ENCODE assay signal across 21 cellular contexts in the genomic region with DNA sequence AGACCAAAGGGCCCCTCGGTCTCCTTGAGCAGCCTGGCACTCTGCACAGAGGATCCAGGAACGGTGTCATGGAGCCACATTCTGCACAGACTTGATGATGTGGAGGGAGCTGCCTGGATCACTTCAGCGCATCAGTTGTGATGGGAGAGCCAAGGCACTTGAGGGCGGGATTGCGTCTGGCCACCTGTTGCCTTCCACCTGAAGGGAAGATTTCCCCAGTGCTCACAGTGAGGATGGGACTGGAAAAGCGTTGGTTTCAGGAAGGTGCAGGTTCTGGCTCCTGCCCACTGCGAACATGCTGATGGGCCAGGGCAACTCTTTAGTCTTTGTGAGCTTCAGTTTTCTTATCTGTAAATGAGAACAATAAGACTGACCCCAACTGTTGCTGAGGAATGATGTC. TPM values are rescaled to one million over a fixed set of nuclear protein-coding genes. Genes with fewer than 3 reads are reported as not detected.
DNase-seq lines count a peak whose midpoint lies in the region; ATAC-seq, FAIRE-seq and TF ChIP-seq lines count a peak whose summit lies in the region.
"Had no signal": no experiment of that assay in that cellular context is flagged by ENCODE, and none has a peak within 500 bp of the region (broad histone marks: within the 10 kb centered on the region; RNA-seq: fewer than 3 reads in every experiment).

No MANE protein-coding gene starts in this region.

- H3K27me3 Mint-ChIP-seq in activated CD8-positive, alpha-beta T cell treated with anti-CD3 and anti-CD28 coated beads, Interleukin-2, amount 10 ng/mL, durations not matched to agents 7 days and 5 days (ENCODE audit: low read depth): no peaks in the 10 kb centered on the region

- H4K20me1 ChIP-seq in HepG2 (ENCODE audit: insufficient read depth, low read length): peaks cover 8% of the 10 kb centered on the region; the same call in 1 of the 2 replicates

- intact Hi-C loops in HepG2 (cut with micrococcal nuclease; ENCODE audit: unreplicated experiment): no loop called here
- intact Hi-C loops in right lobe of liver (cut with DNase I): no loop called here
- intact Hi-C loops in stomach (cut with DNase I; ENCODE audit: low total_unique reads): no loop called here
- intact Hi-C loops in heart left ventricle (cut with DNase I): loop anchor here in 1 of 10 donors (5.0 kb wide), 1 partner anchor 262 kb away; no protein-coding TSS in a partner anchor

- peak overlapping the region; percentile 40 for H3K27ac Mint-ChIP-seq in activated CD8-positive, alpha-beta T cell treated with anti-CD3 and anti-CD28 coated beads, Interleukin-2, amount 10 ng/mL, durations not matched to agents 7 days and 5 days

- H3K4me2 ChIP-seq in HepG2 (ENCODE audit: low read depth, low read length): peak overlapping the region; percentile 92

- ATAC-seq in HepG2 (no peak), right lobe of liver (no peak), heart left ventricle (no peak)
- ATAC-seq in activated CD8-positive, alpha-beta T cell treated with anti-CD3 and anti-CD28 coated beads, Interleukin-2, amount 10 ng/mL, durations not matched to agents 7 days and 5 days: no peak

- H3K27me3 ChIP-seq in HepG2 (ENCODE audit: control insufficient read depth in 1 of 2, insufficient read depth in 2 of 2, low read length in 2 of 2) (no peaks in the 10 kb centered on the region; a peak in 1 of 5 replicates), right lobe of liver (no peaks in the 10 kb centered on the region), liver (ENCODE audit: control insufficient read depth in 4 of 4, insufficient read depth in 4 of 4, low read length in 3 of 4) (no peaks in the 10 kb centered on the region), stomach (no peaks in the 10 kb centered on the region), heart left ventricle (no peaks in the 10 kb centered on the region)
- H3K27me3 ChIP-seq: cardiac muscle cell, sigmoid colon, thyroid gland had no signal

- no peak for TF ChIP-seq RAD21 in HepG2 (CRISPR knock-in tag; IDR thresholded peaks at IDR 0.05)
- no peak for TF ChIP-seq RAD21 in liver (IDR thresholded peaks at IDR 0.05)

- no peak overlapping the region for H3K4me3 ChIP-seq in HepG2 (replicated peaks in 1 of 3; ENCODE audit: insufficient read depth in 1 of 3, low read depth in 2 of 3, low read length in 3 of 3)
- no peak overlapping the region for H3K4me3 ChIP-seq in right lobe of liver
- H3K4me3 ChIP-seq in liver (ENCODE audit: low read depth in 1 of 3, low read length in 3 of 3): no peak overlapping the region
- H3K4me3 ChIP-seq in stomach: peak overlapping the region in 1 of 4 donors; percentile 100
- H3K4me3 ChIP-seq in heart left ventricle: no peak overlapping the region
- H3K4me3 ChIP-seq: cardiac muscle cell, sigmoid colon, thyroid gland had no signal

- H3K9me3 ChIP-seq in HepG2 (ENCODE audit: low read length) (no peaks in the 10 kb centered on the region), right lobe of liver (no peaks in the 10 kb centered on the region), liver (ENCODE audit: control insufficient read depth in 4 of 4, low read length in 3 of 4) (no peaks in the 10 kb centered on the region), stomach (no peaks in the 10 kb centered on the region), heart left ventricle (no peaks in the 10 kb centered on the region)
- H3K9me3 ChIP-seq: sigmoid colon, thyroid gland had no signal

- H3K4me1 ChIP-seq in HepG2 (ENCODE audit: insufficient read depth, low read length) (peaks cover 34% of the 10 kb centered on the region), right lobe of liver (peaks cover 0 to 21% (median 5%) of the 10 kb centered on the region in 4 donors), liver (ENCODE audit: control insufficient read depth in 4 of 4, insufficient read depth in 4 of 4, low read length in 3 of 4) (peaks cover 3 to 37% (median 34%) of the 10 kb centered on the region in 4 donors), stomach (peaks cover 38 to 60% (median 49%) of the 10 kb centered on the region in 4 donors), heart left ventricle (peaks cover 5 to 48% (median 26%) of the 10 kb centered on the region in 12 donors)

- DNase-seq in HepG2 (ENCODE audit: low spot score): no peak
- no peak for DNase-seq in right lobe of liver
- DNase-seq in activated CD8-positive, alpha-beta T cell treated with anti-CD3 and anti-CD28 coated beads, Interleukin-2, amount 10 ng/mL, durations not matched to agents 7 days and 5 days: no peak
- DNase-seq in stomach: no peak
- no peak for DNase-seq in HCEC 1CT
- no peak for DNase-seq in activated effector memory CD4-positive, alpha-beta T cell treated with Interleukin-2 at 50 U/mL for 16 hours
- no peak for DNase-seq in heart left ventricle
- DNase-seq: activated CD8-positive, alpha-beta memory T cell treated with anti-CD3 and anti-CD28 coated beads for 24 hours; activated naive CD4-positive, alpha-beta T cell; effector CD4-positive, alpha-beta T cell; H7; head of caudate nucleus; islet precursor cell; mammary epithelial cell; NCI-H1694 treated with DMSO at 0.1 percent for 48 hours; NCI-H524; sigmoid colon; stimulated activated CD4-positive, alpha-beta T cell treated with anti-CD3 and anti-CD28 coated beads, Interleukin-2, amount 100 ng/mL, for 48 hours; thyroid gland had no signal

- no peaks in the 10 kb centered on the region for H3K9me3 Mint-ChIP-seq in activated CD8-positive, alpha-beta T cell treated with anti-CD3 and anti-CD28 coated beads, Interleukin-2, amount 10 ng/mL, durations not matched to agents 7 days and 5 days (ENCODE audit: insufficient read depth)

- CTCF ChIA-PET in HepG2 (lab: Yijun Ruan, JAX; ENCODE audit: low intra/inter-chr PET ratio, low total read pairs): no interaction called here
- CTCF ChIA-PET in activated CD8-positive, alpha-beta T cell treated with anti-CD3 and anti-CD28 coated beads, Interleukin-2, amount 10 ng/mL, durations not matched to agents 7 days and 5 days (lab: Charles Lee): interaction anchor here (1.1 to 1.2 kb wide), 2 partner anchors 10 to 199 kb away, joined by 3 to 4 read pairs; a partner anchor contains a TSS

- H2AFZ ChIP-seq in HepG2 (ENCODE audit: low read length): no peak overlapping the region

- TF ChIP-seq CTCF in HepG2 (CRISPR knock-in tag; IDR thresholded peaks at IDR 0.05) (no peak), right lobe of liver (IDR thresholded peaks at IDR 0.05) (no peak), liver (IDR thresholded peaks at IDR 0.05; ENCODE audit: low read depth, low read length, missing input control) (no peak), stomach (IDR thresholded peaks at IDR 0.05) (no peak), heart left ventricle (IDR thresholded peaks at IDR 0.05) (no peak)

- no peak overlapping the region for H3K4me3 Mint-ChIP-seq in activated CD8-positive, alpha-beta T cell treated with anti-CD3 and anti-CD28 coated beads, Interleukin-2, amount 10 ng/mL, durations not matched to agents 7 days and 5 days

- no TSS peak for BruUV-seq in HepG2 (replicated peaks; lab: Mats Ljungman, UMichigan)

- H3K4me1 Mint-ChIP-seq in activated CD8-positive, alpha-beta T cell treated with anti-CD3 and anti-CD28 coated beads, Interleukin-2, amount 10 ng/mL, durations not matched to agents 7 days and 5 days (ENCODE audit: low read depth): peaks cover 48% of the 10 kb centered on the region

- H3K27ac ChIP-seq in HepG2 (ENCODE audit: extremely low read length, insufficient read depth, low read length): peak overlapping the region; percentile 54
- H3K27ac ChIP-seq in right lobe of liver: peak overlapping the region in 1 of 3 donors; percentile 5
- peak overlapping the region; percentile 26 to 73 for H3K27ac ChIP-seq in liver (ENCODE audit: low read depth in 1 of 2, low read length in 2 of 2)
- H3K27ac ChIP-seq in stomach: peak overlapping the region in 3 of 5 donors; percentile 27 to 32 (median 30)
- no peak overlapping the region for H3K27ac ChIP-seq in heart left ventricle
- H3K27ac ChIP-seq: cardiac muscle cell, sigmoid colon, thyroid gland had no signal

- H3K9ac ChIP-seq in HepG2 (ENCODE audit: insufficient read depth, low read depth, low read length) (peak overlapping the region; percentile 85; the same call in 1 of the 2 replicates), liver (ENCODE audit: low read depth in 1 of 2, low read length in 2 of 2) (no peak overlapping the region)

- WGBS in HepG2 (ENCODE audit: low lambda C conversion rate): 80% methylated on average over 2 of the region's 7 CpGs
- WGBS in right lobe of liver (ENCODE audit: insufficient coverage, low coverage, low lambda C conversion rate, missing lambda C conversion rate): 94% methylated on average over 3 of the region's 7 CpGs
- WGBS in liver: 95% methylated on average over 7 of the region's 7 CpGs
- WGBS in stomach, 5 donors: 87 to 93% (median 88%) methylated on average over 5 to 7 of the region's 7 CpGs
- WGBS in heart left ventricle, 4 donors: 90 to 91% (median 91%) methylated on average over 7 of the region's 7 CpGs

- no peak for FAIRE-seq in HepG2 (lab: Jason Lieb, UNC)

- TF ChIP-seq POLR2A in HepG2 (IDR thresholded peaks at IDR 0.05; ENCODE audit: insufficient read depth in 1 of 2, low read depth in 2 of 2, low read length in 2 of 2) (0 out of 4 replicates have a peak, but pooled peaks of 1 of the 2 experiments have one; percentile 25), right lobe of liver (IDR thresholded peaks at IDR 0.05) (no peak), stomach (IDR thresholded peaks at IDR 0.05) (no peak), heart left ventricle (IDR thresholded peaks at IDR 0.05) (no peak)

- peaks cover 52% of the 10 kb centered on the region for H3K36me3 Mint-ChIP-seq in activated CD8-positive, alpha-beta T cell treated with anti-CD3 and anti-CD28 coated beads, Interleukin-2, amount 10 ng/mL, durations not matched to agents 7 days and 5 days (ENCODE audit: low read depth)

- TF ChIP-seq EP300 in HepG2 (IDR thresholded peaks at IDR 0.05; ENCODE audit: low read depth in 2 of 2, low read length in 2 of 2) (no peak), HepG2 (CRISPR knock-in tag; IDR thresholded peaks at IDR 0.05; ENCODE audit: borderline replicate concordance) (no peak), stomach (IDR thresholded peaks at IDR 0.05) (no peak)

- in situ Hi-C loops in HepG2 (cut with HindIII; ENCODE audit: extremely low pct_ligation_motif_present, low pct_unique_long_range_greater_than_20kb): no loop called here

- peaks cover 36% of the 10 kb centered on the region for H3K79me2 ChIP-seq in HepG2 (ENCODE audit: insufficient read depth, low read length)

- POLR2A ChIA-PET in HepG2 (lab: Yijun Ruan, JAX): interaction anchor here (1.0 kb wide), 1 partner anchor 188 kb away, joined by 3 read pairs; no protein-coding TSS in a partner anchor
- POLR2A ChIA-PET in activated CD8-positive, alpha-beta T cell treated with anti-CD3 and anti-CD28 coated beads, Interleukin-2, amount 10 ng/mL, durations not matched to agents 7 days and 5 days (lab: Charles Lee): interaction anchor here (0.6 to 1.0 kb wide), 2 partner anchors 34 to 204 kb away, joined by 3 read pairs; no protein-coding TSS in a partner anchor

- peaks cover 18 to 36% of the 10 kb centered on the region in 2 experiments for H3K36me3 ChIP-seq in HepG2 (replicated peaks in 1 of 2; ENCODE audit: control insufficient read depth in 1 of 2, insufficient read depth in 2 of 2, low read length in 2 of 2)
- peaks cover 0 to 36% (median 18%) of the 10 kb centered on the region in 4 donors for H3K36me3 ChIP-seq in right lobe of liver
- peaks cover 7 to 29% (median 21%) of the 10 kb centered on the region in 4 donors for H3K36me3 ChIP-seq in liver (ENCODE audit: control insufficient read depth in 4 of 4, insufficient read depth in 3 of 4, low read depth in 1 of 4, low read length in 3 of 4)
- H3K36me3 ChIP-seq in stomach: peaks cover 30 to 62% (median 56%) of the 10 kb centered on the region in 4 donors
- peaks cover 0 to 63% (median 45%) of the 10 kb centered on the region in 9 donors for H3K36me3 ChIP-seq in heart left ventricle

RNA-seq across cellular contexts. Expression of a gene that starts 2.6 kb away (rescaled TPM):
- total RNA-seq in HepG2 (2016; rRNA removed; fragmentation: Illumina TruSeq; extraction: Trizol) (83.9 and 128 TPM in 2 replicates), right lobe of liver (100 to 1,000 TPM in 4 of 6 experiments, 10 to 100 TPM in 2; 76.5 to 166 (median 122) TPM), liver (10 to 100 TPM; 43.5 to 78.8 TPM), stomach (10 to 100 TPM; 58.2 to 73.6 (median 69.6) TPM), heart left ventricle (100 to 1,000 TPM in 3 of 9 donors, 10 to 100 TPM in 6; 47.1 to 124 (median 78.3) TPM)
- total RNA-seq in HepG2 (2016; cell fraction: cytosol; rRNA removed; fragmentation: Illumina TruSeq; extraction: Trizol; ENCODE audit: low read depth): 51.3 and 72.8 TPM in 2 replicates
- total RNA-seq in HepG2 (2016; cell fraction: insoluble cytoplasmic fraction; rRNA removed; fragmentation: Illumina TruSeq; extraction: Trizol): 89.5 and 137 TPM in 2 replicates
- total RNA-seq in HepG2 (2016; cell fraction: membrane; rRNA removed; fragmentation: Illumina TruSeq; extraction: Trizol): 77.4 and 86.1 TPM in 2 replicates
- 76.0 and 95.5 TPM in 2 replicates for total RNA-seq in HepG2 (2016; cell fraction: nucleus; rRNA removed; fragmentation: Illumina TruSeq; extraction: Trizol)
- polyA plus RNA-seq in HepG2 (2011; rRNA removed) (135 and 164 TPM in 2 replicates), liver (100 to 1,000 TPM; 101 to 142 TPM), stomach (10 to 100 TPM; 38.2 to 63.8 (median 53.3) TPM), heart left ventricle (10 to 100 TPM; 43.3 to 92.4 TPM)
- 82.7 and 131 TPM in 2 replicates for polyA plus RNA-seq in HepG2 (2011; cell fraction: cytosol; rRNA removed)
- polyA plus RNA-seq in HepG2 (2011; cell fraction: nucleus; rRNA removed): 155 and 197 TPM in 2 replicates
- 64.5 and 73.8 TPM in 2 replicates for polyA plus RNA-seq in HepG2 (2012)
- polyA plus RNA-seq in HepG2 (2016; cell fraction: cytosol; fragmentation: Illumina TruSeq; extraction: Trizol; ENCODE audit: low read depth): 84.3 and 98.6 TPM in 2 replicates
- 87.8 and 97.0 TPM in 2 replicates for polyA plus RNA-seq in HepG2 (2016; cell fraction: insoluble cytoplasmic fraction; fragmentation: Illumina TruSeq; extraction: Trizol; ENCODE audit: low read depth)
- polyA plus RNA-seq in HepG2 (2016; cell fraction: membrane; fragmentation: Illumina TruSeq; extraction: Trizol; ENCODE audit: low read depth): 69.1 and 85.3 TPM in 2 replicates
- polyA plus RNA-seq in HepG2 (2016; cell fraction: nucleus; fragmentation: Illumina TruSeq; extraction: Trizol; ENCODE audit: insufficient read depth, low read depth): 191 and 194 TPM in 2 replicates
- 95.9 and 234 TPM in 2 replicates for polyA minus RNA-seq in HepG2 (2011; rRNA and poly(A)+ RNA removed; ENCODE audit: low replicate concordance)
- 32.9 and 45.5 TPM in 2 replicates for polyA minus RNA-seq in HepG2 (2011; cell fraction: cytosol; rRNA and poly(A)+ RNA removed)
- polyA minus RNA-seq in HepG2 (2011; cell fraction: nucleus; rRNA and poly(A)+ RNA removed): 23.3 and 29.3 TPM in 2 replicates
- total RNA-seq in activated CD8-positive, alpha-beta T cell treated with anti-CD3 and anti-CD28 coated beads, Interleukin-2, amount 10 ng/mL, durations not matched to agents 7 days and 5 days: 100 to 1,000 TPM; 148 to 151 TPM

RNA-seq across cellular contexts. Expression of a gene that starts 2.9 kb away (rescaled TPM):
- total RNA-seq in HepG2 (2016; rRNA removed; fragmentation: Illumina TruSeq; extraction: Trizol) (3.9 and 6.5 TPM in 2 replicates), right lobe of liver (1 to 10 TPM; 3.1 to 7.1 (median 4.5) TPM), liver (1 to 10 TPM; 4.9 to 6.9 TPM), stomach (10 to 100 TPM in 3 of 5 donors, 1 to 10 TPM in 2; 3.1 to 18.1 (median 15.8) TPM), heart left ventricle (1 to 10 TPM; 2.4 to 8.2 (median 3.8) TPM)
- 1.5 and 2.2 TPM in 2 replicates for total RNA-seq in HepG2 (2016; cell fraction: cytosol; rRNA removed; fragmentation: Illumina TruSeq; extraction: Trizol; ENCODE audit: low read depth)
- total RNA-seq in HepG2 (2016; cell fraction: insoluble cytoplasmic fraction; rRNA removed; fragmentation: Illumina TruSeq; extraction: Trizol): 3.5 and 5.4 TPM in 2 replicates
- total RNA-seq in HepG2 (2016; cell fraction: membrane; rRNA removed; fragmentation: Illumina TruSeq; extraction: Trizol): 1.7 and 1.8 TPM in 2 replicates
- 6.4 and 6.8 TPM in 2 replicates for total RNA-seq in HepG2 (2016; cell fraction: nucleus; rRNA removed; fragmentation: Illumina TruSeq; extraction: Trizol)
- polyA plus RNA-seq in HepG2 (2011; rRNA removed) (2.6 and 3.1 TPM in 2 replicates), liver (1 to 10 TPM; 2.3 TPM), stomach (1 to 10 TPM; 2.6 to 5.7 (median 3.7) TPM), heart left ventricle (1 to 10 TPM; 2.2 to 4.0 TPM)
- 2.5 and 3.1 TPM in 2 replicates for polyA plus RNA-seq in HepG2 (2011; cell fraction: cytosol; rRNA removed)
- polyA plus RNA-seq in HepG2 (2011; cell fraction: nucleus; rRNA removed): 7.8 and 8.8 TPM in 2 replicates
- polyA plus RNA-seq in HepG2 (2012): 1.3 and 1.7 TPM in 2 replicates
- 0.84 and 1.9 TPM in 2 replicates for polyA plus RNA-seq in HepG2 (2016; cell fraction: cytosol; fragmentation: Illumina TruSeq; extraction: Trizol; ENCODE audit: low read depth)
- 2.3 and 3.3 TPM in 2 replicates for polyA plus RNA-seq in HepG2 (2016; cell fraction: insoluble cytoplasmic fraction; fragmentation: Illumina TruSeq; extraction: Trizol; ENCODE audit: low read depth)
- 0.73 and 1.3 TPM in 2 replicates for polyA plus RNA-seq in HepG2 (2016; cell fraction: membrane; fragmentation: Illumina TruSeq; extraction: Trizol; ENCODE audit: low read depth)
- 8.2 and 9.2 TPM in 2 replicates for polyA plus RNA-seq in HepG2 (2016; cell fraction: nucleus; fragmentation: Illumina TruSeq; extraction: Trizol; ENCODE audit: insufficient read depth, low read depth)
- polyA minus RNA-seq in HepG2 (2011; rRNA and poly(A)+ RNA removed; ENCODE audit: low replicate concordance): 6.7 and 28.4 TPM in 2 replicates
- polyA minus RNA-seq in HepG2 (2011; cell fraction: cytosol; rRNA and poly(A)+ RNA removed): 1.3 and 3.0 TPM in 2 replicates
- polyA minus RNA-seq in HepG2 (2011; cell fraction: nucleus; rRNA and poly(A)+ RNA removed): 7.5 and 8.9 TPM in 2 replicates
- 1 to 10 TPM; 6.2 to 7.9 TPM for total RNA-seq in activated CD8-positive, alpha-beta T cell treated with anti-CD3 and anti-CD28 coated beads, Interleukin-2, amount 10 ng/mL, durations not matched to agents 7 days and 5 days

RNA-seq across cellular contexts. Expression of a gene that starts 18.1 kb away (rescaled TPM):
- 38.3 and 39.6 TPM in 2 replicates for total RNA-seq in HepG2 (2016; rRNA removed; fragmentation: Illumina TruSeq; extraction: Trizol)
- 20.2 and 25.8 TPM in 2 replicates for total RNA-seq in HepG2 (2016; cell fraction: cytosol; rRNA removed; fragmentation: Illumina TruSeq; extraction: Trizol; ENCODE audit: low read depth)
- total RNA-seq in HepG2 (2016; cell fraction: insoluble cytoplasmic fraction; rRNA removed; fragmentation: Illumina TruSeq; extraction: Trizol): 37.8 and 38.9 TPM in 2 replicates
- total RNA-seq in HepG2 (2016; cell fraction: membrane; rRNA removed; fragmentation: Illumina TruSeq; extraction: Trizol): 53.4 and 59.7 TPM in 2 replicates
- total RNA-seq in HepG2 (2016; cell fraction: nucleus; rRNA removed; fragmentation: Illumina TruSeq; extraction: Trizol): 27.1 and 27.5 TPM in 2 replicates
- 16.1 and 21.0 TPM in 2 replicates for polyA plus RNA-seq in HepG2 (2011; rRNA removed)
- polyA plus RNA-seq in HepG2 (2011; cell fraction: cytosol; rRNA removed): 16.3 and 20.9 TPM in 2 replicates
- polyA plus RNA-seq in HepG2 (2011; cell fraction: nucleus; rRNA removed): 49.0 and 57.5 TPM in 2 replicates
- 13.3 and 14.5 TPM in 2 replicates for polyA plus RNA-seq in HepG2 (2012)
- 27.1 and 37.0 TPM in 2 replicates for polyA plus RNA-seq in HepG2 (2016; cell fraction: cytosol; fragmentation: Illumina TruSeq; extraction: Trizol; ENCODE audit: low read depth)
- 36.5 and 40.8 TPM in 2 replicates for polyA plus RNA-seq in HepG2 (2016; cell fraction: insoluble cytoplasmic fraction; fragmentation: Illumina TruSeq; extraction: Trizol; ENCODE audit: low read depth)
- polyA plus RNA-seq in HepG2 (2016; cell fraction: membrane; fragmentation: Illumina TruSeq; extraction: Trizol; ENCODE audit: low read depth): 47.4 and 49.9 TPM in 2 replicates
- polyA plus RNA-seq in HepG2 (2016; cell fraction: nucleus; fragmentation: Illumina TruSeq; extraction: Trizol; ENCODE audit: insufficient read depth, low read depth): 44.7 and 46.3 TPM in 2 replicates
- 15.3 and 46.5 TPM in 2 replicates for polyA minus RNA-seq in HepG2 (2011; rRNA and poly(A)+ RNA removed; ENCODE audit: low replicate concordance)
- 9.7 and 12.0 TPM in 2 replicates for polyA minus RNA-seq in HepG2 (2011; cell fraction: cytosol; rRNA and poly(A)+ RNA removed)
- 18.4 and 20.1 TPM in 2 replicates for polyA minus RNA-seq in HepG2 (2011; cell fraction: nucleus; rRNA and poly(A)+ RNA removed)
- total RNA-seq in right lobe of liver: 10 to 100 TPM in 3 of 6 experiments, 1 to 10 TPM in 3; 7.4 to 24.3 (median 10.5) TPM
- 10 to 100 TPM; 10.3 to 12.3 TPM for total RNA-seq in activated CD8-positive, alpha-beta T cell treated with anti-CD3 and anti-CD28 coated beads, Interleukin-2, amount 10 ng/mL, durations not matched to agents 7 days and 5 days
- total RNA-seq in liver: 10 to 100 TPM; 10.7 to 16.4 TPM
- polyA plus RNA-seq in liver: 10 to 100 TPM in 1 of 2 donors, 1 to 10 TPM in 1; 6.2 to 12.9 TPM
- total RNA-seq in stomach: 10 to 100 TPM in 3 of 5 donors, 1 to 10 TPM in 1, under 1 TPM in 1; 0.87 to 27.2 (median 17.6) TPM
- 10 to 100 TPM; 14.8 to 16.5 (median 15.0) TPM for polyA plus RNA-seq in stomach
- 10 to 100 TPM; 17.2 to 26.5 (median 18.9) TPM for total RNA-seq in heart left ventricle
- polyA plus RNA-seq in heart left ventricle: 10 to 100 TPM; 14.7 to 18.6 TPM

Comparison
In these comparisons a context has a peak if more than half of its experiments do, and no peak if none do; other contexts are left out.
1. H3K27ac ChIP-seq: peak in HepG2 (single experiment), liver (2 of 2) and stomach (3 of 5); none in heart left ventricle (0 of 12).